ENCODE assay signal across 20 cellular contexts in genomic region chr7:89283311-89283710, GRCh38.
"Had no signal": no experiment of that assay in that cellular context is flagged by ENCODE, and none has a peak within 500 bp of the region (broad histone marks: within the 10 kb centered on the region; RNA-seq: fewer than 3 reads in every experiment).

No MANE protein-coding gene starts in this region.

- H3K27me3 ChIP-seq: esophagus squamous epithelium, neural progenitor cell, stomach, thyroid gland, vagina had no signal

- H3K36me3 ChIP-seq: esophagus squamous epithelium, lower lobe of right lung, neural progenitor cell, stomach, thyroid gland, vagina had no signal

- ATAC-seq: effector memory CD8-positive, alpha-beta T cell; left ventricle myocardium superior; lower lobe of right lung; natural killer cell treated with Interleukin-12 subunit alpha and Interleukin-12 subunit beta and Interleukin-15 and Interleukin-18, amount 100 ng/mL, for 72 hours; sciatic nerve; stimulated activated effector memory CD8-positive, alpha-beta T cell treated with anti-CD3 and anti-CD28 coated beads, Interleukin-12 subunit alpha, Interleukin-12 subunit beta, amount 100 ng/mL, for 72 hours had no signal

- H3K4me2 ChIP-seq: neural progenitor cell had no signal

- H3K79me2 ChIP-seq: parathyroid adenoma had no signal

- H3K27ac ChIP-seq: esophagus squamous epithelium, lower lobe of right lung, neural progenitor cell, parathyroid adenoma, stomach, thyroid gland, vagina had no signal

- H3K4me3 ChIP-seq: esophagus squamous epithelium, lower lobe of right lung, neural progenitor cell, stomach, thyroid gland, vagina had no signal

- DNase-seq: cortex of kidney; effector memory CD8-positive, alpha-beta T cell; erythroblast; esophagus squamous epithelium; foreskin melanocyte; left ventricle myocardium superior; lower lobe of right lung; naive B cell; stimulated activated CD4-positive, alpha-beta T cell treated with anti-CD3 and anti-CD28 coated beads, Interleukin-2, amount 100 ng/mL, for 24 hours; stimulated activated CD4-positive, alpha-beta T cell treated with anti-CD3 and anti-CD28 coated beads, Interleukin-4, amount 100 ng/mL, for 24 hours; stimulated activated naive CD4-positive, alpha-beta T cell treated with Interleukin-2 at 50 U/mL for 16 hours; stomach; thyroid gland; trophoblast cell had no signal

- H2AFZ ChIP-seq: neural progenitor cell, parathyroid adenoma had no signal

- H3K9ac ChIP-seq: neural progenitor cell, parathyroid adenoma had no signal

- H3K9me3 ChIP-seq: esophagus squamous epithelium, lower lobe of right lung, stomach, thyroid gland, vagina had no signal
